Comparison of ENCODE assay signal across 9 cellular contexts in the genomic region with DNA sequence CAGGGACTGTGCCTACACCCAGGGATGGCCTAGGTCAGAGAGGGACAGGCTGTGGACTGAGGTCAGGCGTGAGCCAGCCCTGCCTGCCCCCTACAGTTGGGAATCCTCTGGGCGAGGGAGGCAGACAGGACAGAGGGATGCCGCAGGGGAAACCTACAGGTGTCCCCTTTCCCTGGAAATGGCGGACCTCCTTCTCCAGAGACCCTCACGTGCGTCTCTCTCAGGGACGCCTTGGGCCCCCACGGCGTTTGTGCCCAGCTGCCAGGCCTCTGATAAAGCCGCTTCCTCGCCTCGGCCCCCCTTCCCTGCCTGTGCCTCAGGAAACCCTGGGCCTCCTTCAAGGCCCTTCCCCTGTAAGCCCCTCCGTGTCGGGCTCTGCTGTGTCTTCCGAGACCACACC.
DNase-seq lines count a peak whose midpoint lies in the region; ATAC-seq lines count a peak whose summit lies in the region.
"Had no signal": no experiment of that assay in that cellular context is flagged by ENCODE, and none has a peak within 500 bp of the region (broad histone marks: within the 10 kb centered on the region; RNA-seq: fewer than 3 reads in every experiment).

No MANE protein-coding gene starts in this region.

- H3K27me3 Mint-ChIP-seq in activated T-cell treated with anti-CD3 and anti-CD28 coated beads, Interleukin-2, amount 50 U/mL, for 72 hours (ENCODE audit: low read depth) = no peaks in the 10 kb centered on the region
- H3K27me3 Mint-ChIP-seq in dendritic cell treated with granulocyte-macrophage colony-stimulating factor and Interleukin-4, amounts not matched to agents 40 ng/mL and 50 ng/mL, for 4 days = peaks cover 39% of the 10 kb centered on the region
- no peaks in the 10 kb centered on the region for H3K27me3 Mint-ChIP-seq in naive thymus-derived CD8-positive, alpha-beta T cell

- H3K4me3 Mint-ChIP-seq in activated T-cell treated with anti-CD3 and anti-CD28 coated beads, Interleukin-2, amount 50 U/mL, for 72 hours = peak overlapping the region; percentile 81 to 85
- H3K4me3 Mint-ChIP-seq in dendritic cell treated with granulocyte-macrophage colony-stimulating factor and Interleukin-4, amounts not matched to agents 40 ng/mL and 50 ng/mL, for 4 days = peak overlapping the region; percentile 57
- peak overlapping the region; percentile 65 to 91 (median 88) for H3K4me3 Mint-ChIP-seq in naive thymus-derived CD8-positive, alpha-beta T cell

- H3K36me3 Mint-ChIP-seq in activated T-cell treated with anti-CD3 and anti-CD28 coated beads, Interleukin-2, amount 50 U/mL, for 72 hours (ENCODE audit: insufficient read depth in 2 of 2) = no peaks in the 10 kb centered on the region
- no peaks in the 10 kb centered on the region for H3K36me3 Mint-ChIP-seq in dendritic cell treated with granulocyte-macrophage colony-stimulating factor and Interleukin-4, amounts not matched to agents 40 ng/mL and 50 ng/mL, for 4 days (ENCODE audit: low read depth)
- H3K36me3 Mint-ChIP-seq in naive thymus-derived CD8-positive, alpha-beta T cell = no peaks in the 10 kb centered on the region

- no peaks in the 10 kb centered on the region for H3K9me3 Mint-ChIP-seq in activated T-cell treated with anti-CD3 and anti-CD28 coated beads, Interleukin-2, amount 50 U/mL, for 72 hours
- no peaks in the 10 kb centered on the region for H3K9me3 Mint-ChIP-seq in dendritic cell treated with granulocyte-macrophage colony-stimulating factor and Interleukin-4, amounts not matched to agents 40 ng/mL and 50 ng/mL, for 4 days
- H3K9me3 Mint-ChIP-seq in naive thymus-derived CD8-positive, alpha-beta T cell = no peaks in the 10 kb centered on the region

- no peak for ATAC-seq in activated T-cell treated with anti-CD3 and anti-CD28 coated beads, Interleukin-2, amount 50 U/mL, for 72 hours (replicated peaks in 1 of 2)
- no peak for ATAC-seq in naive thymus-derived CD8-positive, alpha-beta T cell
- ATAC-seq in GM21723 (IDR thresholded peaks at IDR 0.05; ENCODE audit: unreplicated experiment) = no peak
- ATAC-seq in GM18870 (IDR thresholded peaks at IDR 0.05; ENCODE audit: unreplicated experiment) = no peak

- no peak overlapping the region for H3K4me3 ChIP-seq in urinary bladder (ENCODE audit: low read depth, low read length)

- no peaks in the 10 kb centered on the region for H3K4me1 ChIP-seq in urinary bladder (ENCODE audit: insufficient read depth)

- POLR2A ChIA-PET in naive thymus-derived CD8-positive, alpha-beta T cell (lab: Charles Lee) = interaction anchor here (0.9 to 4.8 kb wide), 11 partner anchors 8 to 320 kb away, joined by 3 to 71 read pairs (median 5); a partner anchor contains a TSS

- H3K4me1 Mint-ChIP-seq in activated T-cell treated with anti-CD3 and anti-CD28 coated beads, Interleukin-2, amount 50 U/mL, for 72 hours (ENCODE audit: low read depth) = peaks cover 8% of the 10 kb centered on the region
- peaks cover 50% of the 10 kb centered on the region for H3K4me1 Mint-ChIP-seq in dendritic cell treated with granulocyte-macrophage colony-stimulating factor and Interleukin-4, amounts not matched to agents 40 ng/mL and 50 ng/mL, for 4 days (ENCODE audit: low read depth)
- H3K4me1 Mint-ChIP-seq in naive thymus-derived CD8-positive, alpha-beta T cell = peaks cover 4 to 20% (median 14%) of the 10 kb centered on the region in 4 donors

- peak overlapping the region; percentile 79 for H3K27ac ChIP-seq in urinary bladder (ENCODE audit: low read depth)
- H3K27ac ChIP-seq: KMS-11 had no signal

- 70% methylated on average over 15 of the region's 15 CpGs for WGBS in urinary bladder

- H3K36me3 ChIP-seq in urinary bladder (ENCODE audit: insufficient read depth) = no peaks in the 10 kb centered on the region

- intact Hi-C loops in dendritic cell treated with granulocyte-macrophage colony-stimulating factor and Interleukin-4, amounts not matched to agents 40 ng/mL and 50 ng/mL, for 4 days (cut with micrococcal nuclease) = no loop called here

- no peak for DNase-seq in activated T-cell treated with anti-CD3 and anti-CD28 coated beads, Interleukin-2, amount 50 U/mL, for 72 hours
- no peak for DNase-seq in activated T-cell treated with anti-CD3 and anti-CD28 coated beads, Interleukin-2, amount 50 U/mL, for 48 hours
- no peak for DNase-seq in naive thymus-derived CD8-positive, alpha-beta T cell
- DNase-seq in amygdala (lab: John Stamatoyannopoulos, UW) = no peak

- H3K27ac Mint-ChIP-seq in activated T-cell treated with anti-CD3 and anti-CD28 coated beads, Interleukin-2, amount 50 U/mL, for 72 hours = no peak overlapping the region
- H3K27ac Mint-ChIP-seq in dendritic cell treated with granulocyte-macrophage colony-stimulating factor and Interleukin-4, amounts not matched to agents 40 ng/mL and 50 ng/mL, for 4 days = peak overlapping the region; percentile 80
- H3K27ac Mint-ChIP-seq in naive thymus-derived CD8-positive, alpha-beta T cell = peak overlapping the region; percentile 86 to 99 (median 98)
